ENCODE assay signal across 22 cellular contexts in the genomic region with DNA sequence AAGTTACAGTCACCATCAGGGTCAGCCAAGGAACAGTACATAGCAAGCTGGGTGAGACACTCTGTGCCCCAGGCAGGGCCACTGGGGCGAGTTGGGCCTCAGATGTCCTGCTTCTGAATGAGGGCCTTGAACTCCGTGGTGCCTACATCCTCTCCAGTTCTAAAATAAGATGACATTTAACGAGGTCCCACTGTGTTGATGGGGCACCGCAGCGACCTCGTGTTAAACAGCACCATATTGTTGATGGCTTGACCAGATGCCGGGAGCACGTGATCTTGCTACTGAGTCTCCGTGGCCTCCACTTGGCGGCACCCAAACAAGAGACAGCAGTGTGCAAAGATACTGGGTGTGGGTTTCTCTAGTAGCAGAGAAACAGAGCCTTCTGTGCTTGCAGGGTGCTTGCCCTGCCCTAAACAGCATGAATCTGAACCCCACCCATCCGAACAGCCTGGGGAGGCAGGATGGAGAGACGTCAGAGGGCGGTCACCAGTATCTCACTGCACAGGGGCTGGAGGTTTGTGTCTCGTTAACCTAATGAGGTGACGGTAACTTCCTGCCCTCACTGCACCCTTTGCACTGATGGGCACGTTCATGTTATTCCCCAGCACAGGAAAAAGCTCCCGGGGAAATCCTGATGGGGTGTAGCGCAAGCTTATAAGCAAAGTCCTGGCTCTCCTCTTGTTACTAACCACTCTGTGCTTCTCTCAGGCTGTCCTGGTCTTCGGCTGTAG.
"Had no signal": no experiment of that assay in that cellular context is flagged by ENCODE, and none has a peak within 500 bp of the region (broad histone marks: within the 10 kb centered on the region; RNA-seq: fewer than 3 reads in every experiment).

No MANE protein-coding gene starts in this region.

- H3K9me3 ChIP-seq: MG63, SK-N-SH had no signal

- H3K27me3 Mint-ChIP-seq: activated CD4-positive, alpha-beta T cell treated with anti-CD3 and anti-CD28 coated beads, Interleukin-2, amount 10 ng/mL, durations not matched to agents 7 days and 5 days had no signal

- H3K4me1 Mint-ChIP-seq: activated CD4-positive, alpha-beta T cell treated with anti-CD3 and anti-CD28 coated beads, Interleukin-2, amount 10 ng/mL, durations not matched to agents 7 days and 5 days had no signal

- H3K36me3 ChIP-seq: MG63 had no signal

- H3K27me3 ChIP-seq: MG63 had no signal

- H3K4me3 Mint-ChIP-seq: activated CD4-positive, alpha-beta memory T cell treated with anti-CD3 and anti-CD28 coated beads for 36 hours; activated CD4-positive, alpha-beta T cell treated with anti-CD3 and anti-CD28 coated beads, Interleukin-2, amount 10 ng/mL, durations not matched to agents 7 days and 5 days; activated naive CD4-positive, alpha-beta T cell treated with anti-CD3 and anti-CD28 coated beads, Interleukin-2, amount 50 U/mL, for 24 hours; activated T-cell treated with anti-CD3 and anti-CD28 coated beads, Interleukin-2, amount 50 U/mL, for 72 hours had no signal

- DNase-seq: activated CD4-positive, alpha-beta memory T cell treated with anti-CD3 and anti-CD28 coated beads for 36 hours; activated CD4-positive, alpha-beta T cell treated with anti-CD3 and anti-CD28 coated beads, Interleukin-2, amount 10 ng/mL, durations not matched to agents 7 days and 5 days; activated CD4-positive, CD25-positive, alpha-beta regulatory T cell; activated T-cell treated with anti-CD3 and anti-CD28 coated beads, Interleukin-2, amount 50 U/mL, for 72 hours; MG63; MV-4-11; NCI-H1092 treated with DMSO at 0.1 percent for 48 hours; NCI-H1417 treated with DMSO at 0.1 percent for 48 hours; NCI-H1694 treated with DMSO at 0.1 percent for 48 hours; NCI-H2081; NCI-H510A treated with DMSO at 0.1 percent for 48 hours; NCI-H69; NK-92 treated with Interleukin-12 subunit alpha and Interleukin-12 subunit beta, amount 100 ng/mL, for 24 hours; OCI-M1; RPMI8226; SK-N-SH; T-helper 1 cell had no signal

- H3K9me3 Mint-ChIP-seq: activated CD4-positive, alpha-beta T cell treated with anti-CD3 and anti-CD28 coated beads, Interleukin-2, amount 10 ng/mL, durations not matched to agents 7 days and 5 days; activated naive CD4-positive, alpha-beta T cell treated with anti-CD3 and anti-CD28 coated beads, Interleukin-2, amount 50 U/mL, for 24 hours; activated T-helper 2 cell treated with anti-CD3 and anti-CD28 coated beads, Interferon-gamma antibody, Interleukin-2, Interleukin-4, amounts not matched to agents 10 μg/mL and 5 μg/mL and 100 μg/mL, durations not matched to agents 14 hours and 24 hours and 36 hours had no signal

- H3K27ac Mint-ChIP-seq: activated CD4-positive, alpha-beta memory T cell treated with anti-CD3 and anti-CD28 coated beads for 36 hours; activated CD4-positive, alpha-beta T cell treated with anti-CD3 and anti-CD28 coated beads, Interleukin-2, amount 10 ng/mL, durations not matched to agents 7 days and 5 days; activated naive CD4-positive, alpha-beta T cell treated with anti-CD3 and anti-CD28 coated beads, Interleukin-2, amount 50 U/mL, for 24 hours; activated T-cell treated with anti-CD3 and anti-CD28 coated beads, Interleukin-2, amount 50 U/mL, for 72 hours; activated T-helper 2 cell treated with anti-CD3 and anti-CD28 coated beads, Interferon-gamma antibody, Interleukin-2, Interleukin-4, amounts not matched to agents 10 μg/mL and 5 μg/mL and 100 μg/mL, durations not matched to agents 14 hours and 24 hours and 36 hours had no signal

- ATAC-seq: activated T-cell treated with anti-CD3 and anti-CD28 coated beads, Interleukin-2, amount 50 U/mL, for 72 hours; Panc1; Right ventricle myocardium inferior had no signal

- H3K4me3 ChIP-seq: MG63 had no signal

- H3K36me3 Mint-ChIP-seq: activated CD4-positive, alpha-beta memory T cell treated with anti-CD3 and anti-CD28 coated beads for 36 hours; activated naive CD4-positive, alpha-beta T cell treated with anti-CD3 and anti-CD28 coated beads, Interleukin-2, amount 50 U/mL, for 24 hours had no signal

- H3K27ac ChIP-seq: VCaP had no signal
